ENCODE assay signal across 2 cellular contexts in genomic region chr9:136572003-136572595, GRCh38.
TF ChIP-seq lines count a peak whose summit lies in the region.

No MANE protein-coding gene starts in this region.

TF ChIP-seq in HepG2, 621 proteins besides CTCF, POLR2A, EP300 and RAD21:
- TF ChIP-seq ZBTB43 (CRISPR knock-in tag; conservative IDR thresholded peaks at IDR 0.05) (no peak), ZNF180 (CRISPR knock-in tag; IDR thresholded peaks at IDR 0.05; ENCODE audit: borderline replicate concordance, low read depth) (no peak), TEAD2 (CRISPR knock-in tag; IDR thresholded peaks at IDR 0.05) (no peak), MTF2 (CRISPR knock-in tag; IDR thresholded peaks at IDR 0.05; ENCODE audit: borderline replicate concordance) (0 out of 2 replicates have a peak, but pooled peaks have one; percentile 51), FOXA1 (IDR thresholded peaks at IDR 0.05) (no peak), FOXA1 (CRISPR knock-in tag; IDR thresholded peaks at IDR 0.05) (peak; percentile 56), KAT2B (IDR thresholded peaks at IDR 0.05; ENCODE audit: borderline replicate concordance, low read depth, low read length) (no peak), SP5 (CRISPR knock-in tag; IDR thresholded peaks at IDR 0.05; ENCODE audit: borderline replicate concordance, low read depth) (0 out of 2 replicates have a peak, but pooled peaks have one; percentile 41), TEAD3 (CRISPR knock-in tag; optimal IDR thresholded peaks at IDR 0.05; ENCODE audit: borderline replicate concordance) (peak; percentile 84), ZFX (CRISPR knock-in tag; IDR thresholded peaks at IDR 0.05; ENCODE audit: low read depth) (peak; percentile 23; the same call in 1 of the 2 replicates), HNRNPL (IDR thresholded peaks at IDR 0.05; ENCODE audit: low read depth, low read length) (no peak), SOX6 (IDR thresholded peaks at IDR 0.05) (no peak), SOX6 (CRISPR knock-in tag; IDR thresholded peaks at IDR 0.05) (peak; percentile 74), SOX5 (CRISPR knock-in tag; IDR thresholded peaks at IDR 0.05; ENCODE audit: borderline replicate concordance) (peak; percentile 69; the same call in 1 of the 2 replicates), CHCHD3 (CRISPR knock-in tag; IDR thresholded peaks at IDR 0.05) (no peak), SOX13 (IDR thresholded peaks at IDR 0.05) (no peak), SOX13 (CRISPR knock-in tag; conservative IDR thresholded peaks at IDR 0.05 in 1 of 2, IDR thresholded peaks at IDR 0.05 in 1 of 2) (peak in 1 of 2 experiments; percentile 88; a peak in 2 of 4 replicates), BRF2 (CRISPR knock-in tag; IDR thresholded peaks at IDR 0.05) (no peak), ZNF275 (CRISPR knock-in tag; IDR thresholded peaks at IDR 0.05; ENCODE audit: borderline replicate concordance) (no peak), EZH2 (conservative IDR thresholded peaks at IDR 0.05; ENCODE audit: low read depth, low read length) (0 out of 2 replicates have a peak, but pooled peaks have one; percentile 66), PATZ1 (CRISPR knock-in tag; IDR thresholded peaks at IDR 0.05) (peak; percentile 37)
TF ChIP-seq in HepG2: peak in this region for 10.

TF ChIP-seq in H1, 55 proteins besides CTCF, POLR2A, EP300 and RAD21 (continues in another document):
- TF ChIP-seq SIRT6 (IDR thresholded peaks at IDR 0.05; ENCODE audit: low read length) (no peak), JUND (IDR thresholded peaks at IDR 0.05; ENCODE audit: low read length) (peak; percentile 37; the same call in 1 of the 2 replicates), CBX8 (IDR thresholded peaks at IDR 0.05; ENCODE audit: borderline replicate concordance, low read depth, low read length) (no peak), RBBP5 (IDR thresholded peaks at IDR 0.05; ENCODE audit: borderline replicate concordance, low read depth, low read length) (peak; percentile 28), SRF (IDR thresholded peaks at IDR 0.05; ENCODE audit: low read depth, low read length) (no peak), EGR1 (IDR thresholded peaks at IDR 0.05; ENCODE audit: borderline replicate concordance, low read depth, low read length) (no peak), SAP30 (IDR thresholded peaks at IDR 0.05; ENCODE audit: insufficient read depth, insufficient replicate concordance, low read length) (no peak), RNF2 (IDR thresholded peaks at IDR 0.05; ENCODE audit: borderline replicate concordance, low read depth, low read length, missing control alignments, poor library complexity, severe bottlenecking) (no peak), SP4 (IDR thresholded peaks at IDR 0.05; ENCODE audit: low read length) (no peak; the same call in 1 of the 2 replicates), BCL11A (IDR thresholded peaks at IDR 0.05; ENCODE audit: low read depth in 2 of 2, low read length in 2 of 2) (no peak), CEBPB (IDR thresholded peaks at IDR 0.05; ENCODE audit: low read depth, low read length) (no peak), TBP (IDR thresholded peaks at IDR 0.05; ENCODE audit: low read depth, low read length) (peak; percentile 63; the same call in 1 of the 2 replicates), MAFK (IDR thresholded peaks at IDR 0.05; ENCODE audit: low read depth, low read length) (no peak), EZH2 (IDR thresholded peaks at IDR 0.05; ENCODE audit: low read depth, low read length, severe bottlenecking) (no peak), TAF7 (optimal IDR thresholded peaks at IDR 0.05; ENCODE audit: borderline replicate concordance, low read depth, low read length) (no peak), CBX5 (IDR thresholded peaks at IDR 0.05; ENCODE audit: low read depth, low read length) (no peak), JUN (IDR thresholded peaks at IDR 0.05; ENCODE audit: low read depth, low read length) (no peak), KDM1A (IDR thresholded peaks at IDR 0.05; ENCODE audit: borderline replicate concordance, low read length) (peak; percentile 89), MAX (IDR thresholded peaks at IDR 0.05) (peak; percentile 54; the same call in 1 of the 2 replicates), HDAC2 (IDR thresholded peaks at IDR 0.05; ENCODE audit: borderline replicate concordance in 1 of 2, low read depth in 2 of 2, low read length in 2 of 2) (peak; percentile 75 to 81; a peak in 3 of 4 replicates), KDM4A (IDR thresholded peaks at IDR 0.05; ENCODE audit: low read depth, low read length, severe bottlenecking) (no peak), CREB1 (IDR thresholded peaks at IDR 0.05) (peak; percentile 87), KDM5A (IDR thresholded peaks at IDR 0.05; ENCODE audit: low read length) (no peak), E2F6 (IDR thresholded peaks at IDR 0.05) (peak; percentile 40; the same call in 1 of the 2 replicates), TAF1 (IDR thresholded peaks at IDR 0.05; ENCODE audit: low read depth, low read length) (no peak), ATF3 (IDR thresholded peaks at IDR 0.05; ENCODE audit: insufficient read depth, low read depth, low read length) (no peak), BRCA1 (IDR thresholded peaks at IDR 0.05; ENCODE audit: low read depth, low read length) (no peak), SIN3A (conservative IDR thresholded peaks at IDR 0.05 in 1 of 2, IDR thresholded peaks at IDR 0.05 in 1 of 2; ENCODE audit: low read depth in 1 of 2, low read length in 2 of 2) (peak; percentile 96 to 97), TEAD4 (IDR thresholded peaks at IDR 0.05; ENCODE audit: low read depth, low read length) (peak; percentile 100), FOSL1 (IDR thresholded peaks at IDR 0.05; ENCODE audit: insufficient read depth, low read depth, low read length) (no peak), GTF2F1 (IDR thresholded peaks at IDR 0.05; ENCODE audit: borderline replicate concordance, low read depth, low read length) (no peak), RFX5 (IDR thresholded peaks at IDR 0.05; ENCODE audit: borderline replicate concordance, low read depth, low read length) (no peak), GABPA (IDR thresholded peaks at IDR 0.05; ENCODE audit: borderline replicate concordance, insufficient read depth, low read length) (no peak; the same call in 1 of the 2 replicates), TCF12 (IDR thresholded peaks at IDR 0.05; ENCODE audit: low read depth, low read length) (peak; percentile 82; the same call in 1 of the 2 replicates), NRF1 (IDR thresholded peaks at IDR 0.05; ENCODE audit: low read depth, low read length) (no peak), CTBP2 (IDR thresholded peaks at IDR 0.05; ENCODE audit: borderline replicate concordance, insufficient read depth, insufficient read length, low read length) (peak; percentile 100), POLR2AphosphoS5 (IDR thresholded peaks at IDR 0.05; ENCODE audit: low read depth, low read length) (peak; percentile 67), BACH1 (IDR thresholded peaks at IDR 0.05; ENCODE audit: low read length) (peak; percentile 66; the same call in 1 of the 2 replicates), SUZ12 (IDR thresholded peaks at IDR 0.05; ENCODE audit: low read length) (no peak), POU5F1 (IDR thresholded peaks at IDR 0.05; ENCODE audit: low read depth, low read length) (no peak), ATF2 (IDR thresholded peaks at IDR 0.05; ENCODE audit: low read length) (peak; percentile 89), CHD7 (IDR thresholded peaks at IDR 0.05; ENCODE audit: insufficient replicate concordance, low read length) (no peak), HDAC6 (IDR thresholded peaks at IDR 0.05; ENCODE audit: low read depth, low read length) (no peak), YY1 (IDR thresholded peaks at IDR 0.05; ENCODE audit: low read depth, low read length) (peak; percentile 85), SP2 (IDR thresholded peaks at IDR 0.05; ENCODE audit: low read length) (no peak), NANOG (IDR thresholded peaks at IDR 0.05; ENCODE audit: insufficient read depth, low read depth, low read length, poor library complexity, severe bottlenecking) (peak; percentile 51), SP1 (IDR thresholded peaks at IDR 0.05; ENCODE audit: low read depth, low read length) (peak; percentile 88), RXRA (IDR thresholded peaks at IDR 0.05; ENCODE audit: insufficient read depth, low read depth, low read length) (no peak), PHF8 (conservative IDR thresholded peaks at IDR 0.05; ENCODE audit: low read depth, low read length) (no peak), ASH2L (IDR thresholded peaks at IDR 0.05; ENCODE audit: low read length) (no peak)
